ENCODE assay signal across 8 cellular contexts in genomic region chr6:69795469-69796080, GRCh38. TPM values are rescaled to one million over a fixed set of nuclear protein-coding genes. Genes with fewer than 3 reads are reported as not detected.
DNase-seq lines count a peak whose midpoint lies in the region; ATAC-seq, FAIRE-seq and TF ChIP-seq lines count a peak whose summit lies in the region.

No MANE protein-coding gene starts in this region.

- no peak overlapping the region for H3K14ac ChIP-seq in mesenchymal stem cell (ENCODE audit: low read length in 2 of 2)

- peak; percentile 43 for ATAC-seq in GM21529 (IDR thresholded peaks at IDR 0.05; ENCODE audit: unreplicated experiment)
- ATAC-seq in HG02970 (IDR thresholded peaks at IDR 0.05; ENCODE audit: low FRiP score, unreplicated experiment) = no peak

- H2AFZ ChIP-seq in mesenchymal stem cell (ENCODE audit: low read depth, low read length) = no peak overlapping the region

- no peak overlapping the region for H3K4ac ChIP-seq in mesenchymal stem cell (ENCODE audit: low read depth in 1 of 2, low read length in 2 of 2)

- no peaks in the 10 kb centered on the region for H3K9me3 ChIP-seq in KOPT-K1 (ENCODE audit: insufficient read depth, low read length, poor library complexity, severe bottlenecking)
- H3K9me3 ChIP-seq in breast epithelium = no peaks in the 10 kb centered on the region
- no peaks in the 10 kb centered on the region for H3K9me3 ChIP-seq in mesenchymal stem cell (ENCODE audit: control insufficient read depth, low read length)

- H4K8ac ChIP-seq in mesenchymal stem cell (ENCODE audit: low read length) = no peak overlapping the region

- no peak overlapping the region for H4K91ac ChIP-seq in mesenchymal stem cell (ENCODE audit: low read length)

- H3K79me1 ChIP-seq in mesenchymal stem cell (replicated peaks; ENCODE audit: low read length, poor library complexity, severe bottlenecking) = peaks cover 12% of the 10 kb centered on the region

- TF ChIP-seq POLR2A in GM12892 (IDR thresholded peaks at IDR 0.05; ENCODE audit: low read depth, low read length) (no peak), breast epithelium (IDR thresholded peaks at IDR 0.05) (no peak)

- H3K36me3 ChIP-seq in KOPT-K1 (ENCODE audit: insufficient read depth, low read length) (no peaks in the 10 kb centered on the region), breast epithelium (no peaks in the 10 kb centered on the region), mesenchymal stem cell (ENCODE audit: control insufficient read depth in 1 of 2, insufficient read depth in 2 of 2, low read depth in 1 of 2, low read length in 2 of 2) (no peaks in the 10 kb centered on the region)

- H3K27me3 ChIP-seq in breast epithelium (no peaks in the 10 kb centered on the region), mesenchymal stem cell (ENCODE audit: control insufficient read depth in 1 of 2, insufficient read depth in 1 of 2, low read length in 2 of 2) (no peaks in the 10 kb centered on the region)

- no peak overlapping the region for H3K18ac ChIP-seq in mesenchymal stem cell (ENCODE audit: low read depth in 1 of 2, low read length in 2 of 2)

- H3K23ac ChIP-seq in mesenchymal stem cell (ENCODE audit: low read length in 2 of 2) = no peak overlapping the region

- no peak overlapping the region for H2BK120ac ChIP-seq in mesenchymal stem cell (ENCODE audit: low read depth, low read length)

- H3K4me2 ChIP-seq in mesenchymal stem cell (ENCODE audit: low read length, poor library complexity, severe bottlenecking) = peak overlapping the region; percentile 73

- H3K4me1 ChIP-seq in breast epithelium (peaks cover 0 to 4% of the 10 kb centered on the region in 2 donors), mesenchymal stem cell (ENCODE audit: control insufficient read depth, insufficient read depth, low read depth, low read length) (no peaks in the 10 kb centered on the region)

- 24% methylated on average over 3 of the region's 5 CpGs for WGBS in mesenchymal stem cell

- H3K9ac ChIP-seq in mesenchymal stem cell (ENCODE audit: low read length) = peak overlapping the region; percentile 90

- no peak overlapping the region for H2BK15ac ChIP-seq in mesenchymal stem cell (ENCODE audit: low read depth, poor library complexity, severe bottlenecking)

- peak; percentile 80 for FAIRE-seq in GM12892 (lab: Jason Lieb, UNC)

- peak overlapping the region; percentile 62 to 84 (median 74) for H3K4me3 ChIP-seq in breast epithelium
- peak overlapping the region in 1 of 2 experiments; percentile 85 for H3K4me3 ChIP-seq in mesenchymal stem cell (ENCODE audit: insufficient read depth in 1 of 2, low read depth in 1 of 2, low read length in 2 of 2)

- no peak overlapping the region for H2BK5ac ChIP-seq in mesenchymal stem cell (ENCODE audit: low read depth, low read length, poor library complexity, severe bottlenecking)

- TF ChIP-seq CTCF in breast epithelium (IDR thresholded peaks at IDR 0.05) = no peak

- no peak for DNase-seq in GM12892 (ENCODE audit: insufficient read length)
- DNase-seq in breast epithelium (ENCODE audit: low spot score in 2 of 2) = no peak
- peak; percentile 35 for DNase-seq in mesenchymal stem cell
- no peak for DNase-seq in activated CD4-positive, CD25-positive, alpha-beta regulatory T cell treated with anti-CD3 and anti-CD28 coated beads, Interleukin-2, amount 50 U/mL, for 72 hours
- DNase-seq in anterior cingulate cortex (lab: John Stamatoyannopoulos, UW) = no peak

- no peak overlapping the region for H2AK5ac ChIP-seq in mesenchymal stem cell (ENCODE audit: low read length, severe bottlenecking)

- intact Hi-C loops in breast epithelium (cut with DNase I; ENCODE audit: low total_unique reads) = no loop called here

- H2BK12ac ChIP-seq in mesenchymal stem cell (ENCODE audit: low read length in 2 of 2) = no peak overlapping the region

- H3K27ac ChIP-seq in KOPT-K1 (ENCODE audit: low read depth, low read length, poor library complexity, severe bottlenecking) (peak overlapping the region; percentile 73), breast epithelium (peak overlapping the region; percentile 96 to 99), mesenchymal stem cell (ENCODE audit: low read length, poor library complexity, severe bottlenecking) (no peak overlapping the region)

RNA-seq across cellular contexts. Expression of gene LMBRD1, which starts 1.2 kb away (rescaled TPM):
- polyA plus RNA-seq in GM12892 (2012; ENCODE audit: missing spikeins) = 24.1 TPM
- 10 to 100 TPM; 53.4 to 88.7 (median 75.7) TPM for total RNA-seq in breast epithelium
- polyA plus RNA-seq in mesenchymal stem cell (2013, experiment 1 of 2) = 43.9 TPM
- polyA plus RNA-seq in mesenchymal stem cell (2013, experiment 2 of 2) = 45.5 TPM
